Comparison of ENCODE assay signal across 1 cellular context in genomic region chr1:202034683-202035462, GRCh38.
TF ChIP-seq lines count a peak whose summit lies in the region.

No MANE protein-coding gene starts in this region.

TF ChIP-seq in HepG2, 621 proteins besides CTCF, POLR2A, EP300 and RAD21 (continues in another document):
- TF ChIP-seq PLSCR1 (CRISPR knock-in tag; IDR thresholded peaks at IDR 0.05; ENCODE audit: borderline replicate concordance) (no peak), TAF1 (CRISPR knock-in tag; IDR thresholded peaks at IDR 0.05) (0 out of 2 replicates have a peak, but pooled peaks have one; percentile 28), YEATS4 (CRISPR knock-in tag; IDR thresholded peaks at IDR 0.05; ENCODE audit: borderline replicate concordance) (peak; percentile 42; the same call in 1 of the 2 replicates), CSRNP1 (CRISPR knock-in tag; IDR thresholded peaks at IDR 0.05) (no peak), ZNF530 (CRISPR knock-in tag; IDR thresholded peaks at IDR 0.05; ENCODE audit: low read depth) (no peak), PITX1 (CRISPR knock-in tag; IDR thresholded peaks at IDR 0.05) (peak; percentile 16; the same call in 1 of the 2 replicates), GTF2F1 (IDR thresholded peaks at IDR 0.05; ENCODE audit: low read length) (no peak), TRAFD1 (CRISPR knock-in tag; IDR thresholded peaks at IDR 0.05; ENCODE audit: borderline replicate concordance) (no peak), SOX6 (IDR thresholded peaks at IDR 0.05) (no peak), SOX6 (CRISPR knock-in tag; IDR thresholded peaks at IDR 0.05) (peak; percentile 82), SOX5 (CRISPR knock-in tag; IDR thresholded peaks at IDR 0.05; ENCODE audit: borderline replicate concordance) (peak; percentile 67; the same call in 1 of the 2 replicates), SMAD3 (CRISPR knock-in tag; IDR thresholded peaks at IDR 0.05) (no peak), TBP (CRISPR knock-in tag; IDR thresholded peaks at IDR 0.05) (no peak), ZNF251 (CRISPR knock-in tag; IDR thresholded peaks at IDR 0.05) (no peak), KDM6A (CRISPR knock-in tag; IDR thresholded peaks at IDR 0.05; ENCODE audit: low read depth) (peak; percentile 42; the same call in 1 of the 2 replicates), ETV5 (CRISPR knock-in tag; IDR thresholded peaks at IDR 0.05; ENCODE audit: borderline replicate concordance) (peak; percentile 32; the same call in 1 of the 2 replicates), SKI (IDR thresholded peaks at IDR 0.05; ENCODE audit: partially characterized antibody) (peak; percentile 23), ZNF639 (CRISPR knock-in tag; conservative IDR thresholded peaks at IDR 0.05) (no peak), ZNF572 (CRISPR knock-in tag; IDR thresholded peaks at IDR 0.05) (no peak), HNF4A (CRISPR knock-in tag; IDR thresholded peaks at IDR 0.05) (peak; percentile 27; the same call in 1 of the 2 replicates), ZNF747 (CRISPR knock-in tag; IDR thresholded peaks at IDR 0.05; ENCODE audit: borderline replicate concordance) (no peak), MXI1 (IDR thresholded peaks at IDR 0.05; ENCODE audit: borderline replicate concordance, low read depth, low read length) (no peak), NCOA2 (CRISPR knock-in tag; IDR thresholded peaks at IDR 0.05) (peak; percentile 58), ARID4A (CRISPR knock-in tag; IDR thresholded peaks at IDR 0.05; ENCODE audit: borderline replicate concordance) (no peak; the same call in 1 of the 2 replicates), ATF1 (CRISPR knock-in tag; IDR thresholded peaks at IDR 0.05) (peak; percentile 45; the same call in 1 of the 2 replicates), ZIK1 (CRISPR knock-in tag; IDR thresholded peaks at IDR 0.05; ENCODE audit: borderline replicate concordance, low read depth) (no peak), HNF1A (IDR thresholded peaks at IDR 0.05; ENCODE audit: low read depth) (peak; percentile 98), HNF1A (CRISPR knock-in tag; IDR thresholded peaks at IDR 0.05; ENCODE audit: borderline replicate concordance) (peak; percentile 99), KDM5B (CRISPR knock-in tag; IDR thresholded peaks at IDR 0.05; ENCODE audit: borderline replicate concordance) (peak; percentile 43; the same call in 1 of the 2 replicates), ZFP36L1 (CRISPR knock-in tag; IDR thresholded peaks at IDR 0.05) (no peak), AKNA (CRISPR knock-in tag; IDR thresholded peaks at IDR 0.05; ENCODE audit: borderline replicate concordance) (no peak), NFRKB (IDR thresholded peaks at IDR 0.05) (no peak), ZNF75D (CRISPR knock-in tag; IDR thresholded peaks at IDR 0.05; ENCODE audit: borderline replicate concordance) (no peak), ATRX (CRISPR knock-in tag; IDR thresholded peaks at IDR 0.05; ENCODE audit: borderline replicate concordance) (no peak), SNAPC2 (CRISPR knock-in tag; IDR thresholded peaks at IDR 0.05) (no peak), ZNF331 (CRISPR knock-in tag; IDR thresholded peaks at IDR 0.05) (peak; percentile 63; the same call in 1 of the 2 replicates), CREB1 (IDR thresholded peaks at IDR 0.05) (peak; percentile 94), CREB1 (CRISPR knock-in tag; IDR thresholded peaks at IDR 0.05) (peak; percentile 72), ZNF121 (CRISPR knock-in tag; IDR thresholded peaks at IDR 0.05) (no peak), NONO (IDR thresholded peaks at IDR 0.05) (no peak), NONO (CRISPR knock-in tag; conservative IDR thresholded peaks at IDR 0.05) (peak; percentile 66; the same call in 1 of the 2 replicates), SALL2 (CRISPR knock-in tag; IDR thresholded peaks at IDR 0.05) (no peak), ZNF430 (CRISPR knock-in tag; IDR thresholded peaks at IDR 0.05) (peak; percentile 24; the same call in 1 of the 2 replicates), RARA (CRISPR knock-in tag; IDR thresholded peaks at IDR 0.05) (peak; percentile 67), YEATS2 (CRISPR knock-in tag; IDR thresholded peaks at IDR 0.05; ENCODE audit: borderline replicate concordance) (peak; percentile 34; the same call in 1 of the 2 replicates), PLRG1 (conservative IDR thresholded peaks at IDR 0.05) (no peak)
